In genomic region chr1:146049866-146050651, GRCh38 we compare ENCODE assay signal across 10 cellular contexts. TPM values are rescaled to one million over a fixed set of nuclear protein-coding genes. Genes with fewer than 3 reads are reported as not detected.
DNase-seq lines count a peak whose midpoint lies in the region; ATAC-seq and TF ChIP-seq lines count a peak whose summit lies in the region.
"Not testable (repeated sequence)": the region's sequence is repeated elsewhere in the genome, so short reads cannot be mapped to it uniquely, and the experiment has no call there.
"Had no signal": no experiment of that assay in that cellular context is flagged by ENCODE, and none has a peak within 500 bp of the region (broad histone marks: within the 10 kb centered on the region; RNA-seq: fewer than 3 reads in every experiment).

No MANE protein-coding gene starts in this region.

- H3K9ac ChIP-seq in MM.1S (ENCODE audit: low read length): not testable (repeated sequence)

- TF ChIP-seq CTCF in MM.1S (IDR thresholded peaks at IDR 0.05; ENCODE audit: low read length); VCaP (conservative IDR thresholded peaks at IDR 0.05); cardiac muscle cell (IDR thresholded peaks at IDR 0.05; ENCODE audit: low read depth, low read length); right lobe of liver (IDR thresholded peaks at IDR 0.05); nephron progenitor cell (IDR thresholded peaks at IDR 0.05); type B pancreatic cell (conservative IDR thresholded peaks at IDR 0.05): not testable (repeated sequence)

- CTCF ChIA-PET in CD8-positive, alpha-beta memory T cell (lab: Charles Lee): interaction anchor here (1.6 to 8.2 kb wide), 2 partner anchors 13 to 16 kb away, joined by 4 to 56 read pairs; no protein-coding TSS in a partner anchor

- not testable (repeated sequence) for DNase-seq in CD8-positive, alpha-beta memory T cell; MM.1S; cardiac muscle cell (ENCODE audit: low read depth in 1 of 2, low spot score in 1 of 2); right lobe of liver; nephron progenitor cell; type B pancreatic cell (ENCODE audit: extremely low spot score, unreplicated experiment)

- H2AFZ ChIP-seq in MM.1S (ENCODE audit: low read length): not testable (repeated sequence)

- H3K4me3 ChIP-seq in CD8-positive, alpha-beta memory T cell (ENCODE audit: low read length); MM.1S (ENCODE audit: low read length); cardiac muscle cell; right lobe of liver: not testable (repeated sequence)

- 0 out of 2 replicates have a peak overlapping the region, but pooled peaks have one; percentile 0 for H3K4me2 ChIP-seq in MM.1S (ENCODE audit: low read depth, low read length)

- peak overlapping the region in 6 of 8 donors; percentile 7 to 90 (median 53) for H3K27ac Mint-ChIP-seq in CD8-positive, alpha-beta memory T cell
- peak overlapping the region; percentile 1 for H3K27ac Mint-ChIP-seq in activated naive CD8-positive, alpha-beta T cell
- peak overlapping the region; percentile 11 for H3K27ac Mint-ChIP-seq in nephron progenitor cell
- peak overlapping the region; percentile 76 for H3K27ac Mint-ChIP-seq in type B pancreatic cell

- H3K36me3 ChIP-seq in CD8-positive, alpha-beta memory T cell (ENCODE audit: insufficient read depth, low read length); MM.1S (replicated peaks; ENCODE audit: insufficient read depth, low read length); cardiac muscle cell; right lobe of liver: not testable (repeated sequence)

- peaks cover 20% of the 10 kb centered on the region for H3F3A ChIP-seq in MM.1S (ENCODE audit: insufficient read depth, low read length)

- not testable (repeated sequence) for H3K27me3 Mint-ChIP-seq in CD8-positive, alpha-beta memory T cell; activated naive CD8-positive, alpha-beta T cell; nephron progenitor cell (ENCODE audit: low read depth, poor library complexity); type B pancreatic cell

- H3K36me3 Mint-ChIP-seq in CD8-positive, alpha-beta memory T cell; activated naive CD8-positive, alpha-beta T cell; nephron progenitor cell (ENCODE audit: low read depth); type B pancreatic cell: not testable (repeated sequence)

- ATAC-seq in right lobe of liver: peak in 2 of 4 donors; percentile 5 to 48

- not testable (repeated sequence) for H3K27ac ChIP-seq in CD8-positive, alpha-beta memory T cell (ENCODE audit: low read depth, low read length); MM.1S (ENCODE audit: low read length)
- peak overlapping the region; percentile 92; the same call in 1 of the 2 replicates for H3K27ac ChIP-seq in VCaP
- peak overlapping the region; percentile 5 for H3K27ac ChIP-seq in cardiac muscle cell
- peak overlapping the region; percentile 76 to 88 (median 85) for H3K27ac ChIP-seq in right lobe of liver

- not testable (repeated sequence) for TF ChIP-seq POLR2A in right lobe of liver (IDR thresholded peaks at IDR 0.05)

- not testable (repeated sequence) for H3K9me3 ChIP-seq in CD8-positive, alpha-beta memory T cell (ENCODE audit: low read length); MM.1S (replicated peaks; ENCODE audit: insufficient read depth, low read length); cardiac muscle cell (ENCODE audit: low read depth); right lobe of liver

- 63% methylated on average over 9 of the region's 12 CpGs for WGBS in right lobe of liver (ENCODE audit: insufficient coverage, low coverage, low lambda C conversion rate, missing lambda C conversion rate)

- POLR2A ChIA-PET in CD8-positive, alpha-beta memory T cell (lab: Charles Lee): interaction anchor here (4.7 kb wide), 1 partner anchor 12 kb away, joined by 57 read pairs; no protein-coding TSS in a partner anchor

- H4K20me1 ChIP-seq in MM.1S (ENCODE audit: insufficient read depth, low read length): not testable (repeated sequence)

- H3K4me3 Mint-ChIP-seq in CD8-positive, alpha-beta memory T cell: peak overlapping the region in 2 of 7 donors; percentile 11 to 53
- not testable (repeated sequence) for H3K4me3 Mint-ChIP-seq in activated naive CD8-positive, alpha-beta T cell
- H3K4me3 Mint-ChIP-seq in nephron progenitor cell (peak overlapping the region; percentile 41), type B pancreatic cell (peak overlapping the region; percentile 67)

- H3K27me3 ChIP-seq in CD8-positive, alpha-beta memory T cell (ENCODE audit: insufficient read depth, low read length, poor library complexity, severe bottlenecking); MM.1S (replicated peaks; ENCODE audit: insufficient read depth, low read length); cardiac muscle cell; right lobe of liver: not testable (repeated sequence)

- H3K4me1 Mint-ChIP-seq in CD8-positive, alpha-beta memory T cell: peaks cover 19 to 39% (median 32%) of the 10 kb centered on the region in 3 donors
- H3K4me1 Mint-ChIP-seq in activated naive CD8-positive, alpha-beta T cell (ENCODE audit: low read depth): peaks cover 16% of the 10 kb centered on the region
- peaks cover 18% of the 10 kb centered on the region for H3K4me1 Mint-ChIP-seq in nephron progenitor cell
- H3K4me1 Mint-ChIP-seq in type B pancreatic cell (ENCODE audit: unreplicated experiment): not testable (repeated sequence)

- not testable (repeated sequence) for H3K4me1 ChIP-seq in CD8-positive, alpha-beta memory T cell (ENCODE audit: insufficient read depth, low read length); MM.1S (ENCODE audit: low read length); cardiac muscle cell (ENCODE audit: low read depth)
- H3K4me1 ChIP-seq in right lobe of liver: peaks cover 0 to 43% (median 0%) of the 10 kb centered on the region in 4 donors

- intact Hi-C loops in right lobe of liver (cut with DNase I): not testable (repeated sequence)

- not testable (repeated sequence) for H3K9me3 Mint-ChIP-seq in CD8-positive, alpha-beta memory T cell; activated naive CD8-positive, alpha-beta T cell (ENCODE audit: low read depth); nephron progenitor cell; type B pancreatic cell

- not testable (repeated sequence) for H3K9me2 ChIP-seq in MM.1S (replicated peaks; ENCODE audit: insufficient read depth, low read length)

- H3K79me2 ChIP-seq in MM.1S (ENCODE audit: low read length): not testable (repeated sequence)

RNA-seq across cellular contexts. Expression of gene HJV, which starts 28.5 kb away (rescaled TPM):
- total RNA-seq in CD8-positive, alpha-beta memory T cell: not detected
- polyA plus RNA-seq in CD8-positive, alpha-beta memory T cell: not detected
- total RNA-seq in cardiac muscle cell: 0.18 TPM in 1 of 2 replicates, not detected in the other
- not detected in 2 replicates for polyA plus RNA-seq in cardiac muscle cell
- 100 to 1,000 TPM in 4 of 6 experiments, 10 to 100 TPM in 2; 53.0 to 215 (median 109) TPM for total RNA-seq in right lobe of liver
- total RNA-seq in type B pancreatic cell (ENCODE audit: low replicate concordance): not detected in 2 replicates
- total RNA-seq: H9, NCI-H460 had no signal

RNA-seq across cellular contexts. Expression of gene TXNIP, which starts 53.7 kb away (rescaled TPM):
- total RNA-seq in CD8-positive, alpha-beta memory T cell: 100 to 1,000 TPM; 167 to 170 TPM
- 4,579 TPM for polyA plus RNA-seq in CD8-positive, alpha-beta memory T cell
- total RNA-seq in cardiac muscle cell (190 and 260 TPM in 2 replicates), right lobe of liver (100 to 1,000 TPM in 3 of 6 experiments, 10 to 100 TPM in 3; 56.3 to 398 (median 134) TPM), type B pancreatic cell (ENCODE audit: low replicate concordance) (88.8 and 96.7 TPM in 2 replicates)
- polyA plus RNA-seq in cardiac muscle cell: 172 and 303 TPM in 2 replicates

Comparison
In these comparisons a context has a peak if more than half of its experiments do, and no peak if none do; other contexts are left out.
1. H3K27ac Mint-ChIP-seq: peak in every context shown above with its lines; median percentile 76 in type B pancreatic cell; 53 in CD8-positive, alpha-beta memory T cell; 11 in nephron progenitor cell; 1 in activated naive CD8-positive, alpha-beta T cell.
2. RNA of gene HJV, which starts 28.5 kb away (total RNA-seq): 53.0 to 215 TPM in right lobe of liver; not detected in type B pancreatic cell, 0.18 TPM in cardiac muscle cell and not detected in CD8-positive, alpha-beta memory T cell; every median in the first group is over 10 times any median in the second.